ENCODE assay signal across 26 cellular contexts in the genomic region with DNA sequence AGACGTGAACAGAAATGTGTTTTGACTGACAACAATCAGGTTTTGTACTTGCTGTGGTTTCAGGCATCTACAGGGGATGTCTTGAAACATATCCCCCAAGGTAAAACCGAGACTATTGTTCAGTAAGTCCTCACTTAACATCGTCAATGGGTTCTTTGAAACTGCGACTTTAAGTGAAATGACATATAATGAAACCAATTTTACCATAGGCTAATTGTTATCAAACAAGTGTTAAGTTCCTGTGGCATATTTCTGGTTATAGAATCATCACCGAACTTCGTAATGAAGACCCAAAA. TPM values are rescaled to one million over a fixed set of nuclear protein-coding genes. Genes with fewer than 3 reads are reported as not detected.
A peak's percentile ranks its signal among the peaks of the same experiment; 100 is the strongest.
DNase-seq lines count a peak whose midpoint lies in the region; ATAC-seq, FAIRE-seq and TF ChIP-seq lines count a peak whose summit lies in the region.
"Had no signal": no experiment of that assay in that cellular context is flagged by ENCODE, and none has a peak within 500 bp of the region (broad histone marks: within the 10 kb centered on the region; RNA-seq: fewer than 3 reads in every experiment).

No MANE protein-coding gene starts in this region.

- in situ Hi-C loops in GM12878 (cut with MboI), result no loop called here

- BruUV-seq in GM12878 (replicated peaks; lab: Mats Ljungman, UMichigan), result no TSS peak

- WGBS in GM12878 (ENCODE audit: insufficient coverage, insufficient replicate concordance, low lambda C conversion rate, missing lambda C conversion rate), result 2% methylated on average over 6 of the region's 6 CpGs

- H3K4me1 ChIP-seq in CD4-positive, CD25-positive, alpha-beta regulatory T cell (ENCODE audit: control insufficient read depth, insufficient read depth, low read length, poor library complexity, severe bottlenecking), result no peaks in the 10 kb centered on the region
- H3K4me1 ChIP-seq in GM12878 (ENCODE audit: control insufficient read depth, insufficient read depth, low read length), result no peaks in the 10 kb centered on the region
- H3K4me1 ChIP-seq: pancreas had no signal

- peak; percentile 97 for FAIRE-seq in GM12878 (lab: Jason Lieb, UNC)
- FAIRE-seq: D721Med, islet of Langerhans had no signal

- peak overlapping the region; percentile 66 for H3K27ac ChIP-seq in CD4-positive, CD25-positive, alpha-beta regulatory T cell (ENCODE audit: insufficient read depth, low read length, poor library complexity, severe bottlenecking)
- H3K27ac ChIP-seq in GM12878 (ENCODE audit: control insufficient read depth, insufficient read depth), result no peak overlapping the region
- H3K27ac ChIP-seq: pancreas had no signal

- no peaks in the 10 kb centered on the region for H3K27me3 ChIP-seq in CD4-positive, CD25-positive, alpha-beta regulatory T cell (ENCODE audit: control insufficient read depth, insufficient read depth, low read length)
- no peaks in the 10 kb centered on the region for H3K27me3 ChIP-seq in GM12878 (replicated peaks in 1 of 2; ENCODE audit: control insufficient read depth in 2 of 2, insufficient read depth in 2 of 2, low read length in 1 of 2)
- H3K27me3 ChIP-seq: heart left ventricle, pancreas had no signal

- CTCF ChIA-PET in GM12878 (lab: Yijun Ruan, JAX), result interaction anchor here (0.6 to 2.3 kb wide), 5 partner anchors 12 to 305 kb away, joined by 3 to 35 read pairs (median 4); no protein-coding TSS in a partner anchor

- no peaks in the 10 kb centered on the region for H4K20me1 ChIP-seq in GM12878 (ENCODE audit: control insufficient read depth, insufficient read depth)

- peak overlapping the region; percentile 62 to 72 (median 64) for H3K27ac Mint-ChIP-seq in CD4-positive, CD25-positive, alpha-beta regulatory T cell
- H3K27ac Mint-ChIP-seq: activated T-helper 1 cell treated with anti-CD3 and anti-CD28 coated beads, Interleukin-12 subunit alpha, Interleukin-12 subunit beta, Interleukin-2, Interleukin-4 antibody, amounts not matched to agents 30 ng/mL and 10 ng/mL and 1 ng/mL, durations not matched to agents 14 hours and 24 hours and 36 hours; IgD-negative memory B cell had no signal

- TF ChIP-seq EP300 in GM12878 (IDR thresholded peaks at IDR 0.05; ENCODE audit: borderline replicate concordance in 1 of 2, control insufficient read depth in 1 of 2, low read depth in 2 of 2, low read length in 2 of 2), result no peak

- H3K9me3 Mint-ChIP-seq in CD4-positive, CD25-positive, alpha-beta regulatory T cell, result no peaks in the 10 kb centered on the region
- H3K9me3 Mint-ChIP-seq: activated T-helper 1 cell treated with anti-CD3 and anti-CD28 coated beads, Interleukin-12 subunit alpha, Interleukin-12 subunit beta, Interleukin-2, Interleukin-4 antibody, amounts not matched to agents 30 ng/mL and 10 ng/mL and 1 ng/mL, durations not matched to agents 14 hours and 24 hours and 36 hours; IgD-negative memory B cell had no signal

- no peaks in the 10 kb centered on the region for H3K9me3 ChIP-seq in CD4-positive, CD25-positive, alpha-beta regulatory T cell (ENCODE audit: control insufficient read depth in 2 of 2, low read length in 2 of 2)
- H3K9me3 ChIP-seq in GM12878 (replicated peaks; ENCODE audit: control insufficient read depth, insufficient read depth, low read length), result no peaks in the 10 kb centered on the region
- H3K9me3 ChIP-seq: heart left ventricle, pancreas had no signal

- H3K36me3 ChIP-seq in CD4-positive, CD25-positive, alpha-beta regulatory T cell (ENCODE audit: control insufficient read depth, insufficient read depth, low read length), result no peaks in the 10 kb centered on the region
- H3K36me3 ChIP-seq in GM12878 (ENCODE audit: control insufficient read depth in 2 of 2, insufficient read depth in 2 of 2, low read length in 1 of 2), result no peaks in the 10 kb centered on the region
- H3K36me3 ChIP-seq: heart left ventricle, pancreas had no signal

- peaks cover 9 to 16% (median 13%) of the 10 kb centered on the region in 4 donors for H3K4me1 Mint-ChIP-seq in CD4-positive, CD25-positive, alpha-beta regulatory T cell

- peak overlapping the region; percentile 36 to 64 (median 52) for H3K4me3 Mint-ChIP-seq in CD4-positive, CD25-positive, alpha-beta regulatory T cell
- H3K4me3 Mint-ChIP-seq: activated T-helper 1 cell treated with anti-CD3 and anti-CD28 coated beads, Interleukin-12 subunit alpha, Interleukin-12 subunit beta, Interleukin-2, Interleukin-4 antibody, amounts not matched to agents 30 ng/mL and 10 ng/mL and 1 ng/mL, durations not matched to agents 14 hours and 24 hours and 36 hours; IgD-negative memory B cell had no signal

- DNase-seq in CD4-positive, CD25-positive, alpha-beta regulatory T cell, result peak in 2 of 3 donors; percentile 40 to 57
- DNase-seq in GM12864 (ENCODE audit: low read depth), result peak; percentile 16
- DNase-seq in GM12878 (ENCODE audit: low read depth, low spot score), result peak; percentile 37
- DNase-seq in NCI-H1417 treated with DMSO at 0.1 percent for 48 hours (lab: John Stamatoyannopoulos, UW), result no peak
- DNase-seq in activated gamma-delta T cell (lab: John Stamatoyannopoulos, UW), result no peak
- DNase-seq in mucosa of gallbladder (ENCODE audit: low spot score), result no peak
- no peak for DNase-seq in HK-2 (ENCODE audit: unreplicated experiment)
- DNase-seq: activated CD4-positive, alpha-beta T cell treated with anti-CD3 and anti-CD28 coated beads for 48 hours; amniotic stem cell; caudate nucleus; effector memory CD4-positive, alpha-beta T cell; heart left ventricle; NCI-H1048; NCI-H2171; pancreas; PC-3; stimulated activated CD4-positive, alpha-beta T cell treated with anti-CD3 and anti-CD28 coated beads, Interleukin-2, amount 100 ng/mL, for 24 hours; substantia nigra had no signal

- no peaks in the 10 kb centered on the region for H3K27me3 Mint-ChIP-seq in CD4-positive, CD25-positive, alpha-beta regulatory T cell
- H3K27me3 Mint-ChIP-seq: IgD-negative memory B cell had no signal

- ATAC-seq in CD4-positive, CD25-positive, alpha-beta regulatory T cell (ENCODE audit: low read depth in 2 of 2), result peak in 1 of 2 donors; percentile 31
- ATAC-seq in GM21723 (IDR thresholded peaks at IDR 0.05; ENCODE audit: unreplicated experiment) (peak; percentile 47), GM12878 (peak; percentile 96)
- ATAC-seq: heart left ventricle, pancreas, sciatic nerve had no signal

- H3K4me2 ChIP-seq in GM12878 (ENCODE audit: control insufficient read depth, insufficient read depth), result peak overlapping the region; percentile 46; the same call in 1 of the 2 replicates

- H2AFZ ChIP-seq in GM12878 (ENCODE audit: control insufficient read depth, low read depth, low read length), result no peak overlapping the region

- H3K9ac ChIP-seq in GM12878 (ENCODE audit: control insufficient read depth, insufficient read depth, low read length), result no peak overlapping the region

- H3K36me3 Mint-ChIP-seq in CD4-positive, CD25-positive, alpha-beta regulatory T cell, result no peaks in the 10 kb centered on the region
- H3K36me3 Mint-ChIP-seq: IgD-negative memory B cell had no signal

- POLR2A ChIA-PET in GM12878 (lab: Charles Lee), result no interaction called here

- H3K79me2 ChIP-seq in GM12878 (ENCODE audit: control insufficient read depth, insufficient read depth, low read length), result no peaks in the 10 kb centered on the region

- peak overlapping the region; percentile 74 for H3K4me3 ChIP-seq in CD4-positive, CD25-positive, alpha-beta regulatory T cell (ENCODE audit: low read depth, low read length)
- H3K4me3 ChIP-seq in GM12864 (ENCODE audit: low read depth, low read length), result no peak overlapping the region
- no peak overlapping the region for H3K4me3 ChIP-seq in GM12878
- H3K4me3 ChIP-seq: heart left ventricle, pancreas had no signal

- TF ChIP-seq RAD21 in GM12878 (IDR thresholded peaks at IDR 0.05; ENCODE audit: insufficient read depth, low read depth, low read length), result no peak

- TF ChIP-seq POLR2A in GM12878 (IDR thresholded peaks at IDR 0.05; ENCODE audit: low read depth, low read length), result no peak

- SMC1A ChIA-PET in GM12878 (lab: Charles Lee; ENCODE audit: uncharacterized antibody, unreplicated experiment), result interaction anchor here (1.3 to 1.7 kb wide), 3 partner anchors 31 to 301 kb away, joined by 3 to 7 read pairs (median 3); no protein-coding TSS in a partner anchor

- RAD21 ChIA-PET in GM12878 (lab: Charles Lee; ENCODE audit: unreplicated experiment), result interaction anchor here (2.3 to 2.4 kb wide), 2 partner anchors 112 to 300 kb away, joined by 9 to 10 read pairs; no protein-coding TSS in a partner anchor

- no peak for TF ChIP-seq CTCF in GM12864 (IDR thresholded peaks at IDR 0.05; ENCODE audit: low read depth, low read length, missing control alignments)
- no peak for TF ChIP-seq CTCF in GM12878 (IDR thresholded peaks at IDR 0.05 in 2 of 3, conservative IDR thresholded peaks at IDR 0.05 in 1 of 3; ENCODE audit: control insufficient read depth in 2 of 3, extremely low read depth in 1 of 3, insufficient read depth in 1 of 3, low read depth in 3 of 3, low read length in 3 of 3)

- intact Hi-C loops in GM12878 (cut with micrococcal nuclease; ENCODE audit: unreplicated experiment), result loop anchor here (10.0 kb wide), 1 partner anchor 116 kb away; the partner anchor contains the start of genes CENPP and NOL8

RNA-seq across cellular contexts. Expression of gene OMD, which starts 16.4 kb away (rescaled TPM):
- not detected for total RNA-seq in CD4-positive, CD25-positive, alpha-beta regulatory T cell
- under 1 TPM in 1 of 4 donors, not detected in 3; 0.13 TPM for polyA plus RNA-seq in CD4-positive, CD25-positive, alpha-beta regulatory T cell
- not detected in 2 replicates for total RNA-seq in GM12878 (2013; cell fraction: nucleolus; rRNA removed)
- not detected in 2 replicates for total RNA-seq in GM12878 (2014; rRNA removed)
- total RNA-seq in GM12878 (2014; rRNA removed; fragmentation: Illumina TruSeq; extraction: Trizol), result not detected in 2 replicates
- total RNA-seq in GM12878 (2021), result not detected in 2 replicates
- polyA plus RNA-seq in GM12878 (2011; ENCODE audit: low read depth), result not detected
- polyA plus RNA-seq in GM12878 (2011; rRNA removed), result not detected in 2 replicates
- polyA plus RNA-seq in GM12878 (2011; cell fraction: cytosol; rRNA removed), result not detected in 2 replicates
- not detected in 2 replicates for polyA plus RNA-seq in GM12878 (2011; cell fraction: nucleus; rRNA removed)
- polyA plus RNA-seq in GM12878 (2012), result 0.08 TPM in 1 of 2 replicates, not detected in the other
- polyA plus RNA-seq in GM12878 (2014; fragmentation: Illumina TruSeq; extraction: Trizol), result not detected in 2 replicates
- under 1 TPM in 1 of 2 experiments, not detected in 1; 0.08 TPM for polyA plus RNA-seq in GM12878 (2014; fragmentation: Nextera tagmentation; extraction: Ambion mirVana)
- polyA plus RNA-seq in GM12878 (2014; rRNA removed), result not detected in 2 replicates
- under 1 TPM; 0.57 to 0.70 TPM for polyA plus RNA-seq in GM12878 (2016; fragmentation: Nextera tagmentation; extraction: Ambion mirVana)
- not detected in 2 replicates for polyA minus RNA-seq in GM12878 (2011; rRNA and poly(A)+ RNA removed)
- polyA minus RNA-seq in GM12878 (2011; cell fraction: cytosol; rRNA and poly(A)+ RNA removed), result not detected in 2 replicates
- polyA minus RNA-seq in GM12878 (2011; cell fraction: nucleus; rRNA and poly(A)+ RNA removed), result not detected in 2 replicates
- total RNA-seq in mucosa of gallbladder, result 4.8 TPM
- total RNA-seq: activated T-helper 1 cell treated with anti-CD3 and anti-CD28 coated beads, Interleukin-12 subunit alpha, Interleukin-12 subunit beta, Interleukin-2, Interleukin-4 antibody, amounts not matched to agents 30 ng/mL and 10 ng/mL and 1 ng/mL, durations not matched to agents 14 hours and 24 hours and 36 hours; G401; lung microvascular endothelial cell; PC-3 had no signal
- polyA plus RNA-seq: IgD-negative memory B cell had no signal

RNA-seq across cellular contexts. Expression of gene OGN, which starts 36.3 kb away (rescaled TPM):
- 0.86 TPM for total RNA-seq in CD4-positive, CD25-positive, alpha-beta regulatory T cell
- polyA plus RNA-seq in CD4-positive, CD25-positive, alpha-beta regulatory T cell, result 1 to 10 TPM in 1 of 4 donors, under 1 TPM in 3; 0.30 to 1.3 (median 0.61) TPM
- total RNA-seq in GM12878 (2013; cell fraction: nucleolus; rRNA removed), result not detected in 2 replicates
- 0.05 and 0.11 TPM in 2 replicates for total RNA-seq in GM12878 (2014; rRNA removed)
- total RNA-seq in GM12878 (2014; rRNA removed; fragmentation: Illumina TruSeq; extraction: Trizol), result not detected in 2 replicates
- total RNA-seq in GM12878 (2021), result 0.11 TPM in 1 of 2 replicates, not detected in the other
- polyA plus RNA-seq in GM12878 (2011; ENCODE audit: low read depth), result not detected
- not detected in 2 replicates for polyA plus RNA-seq in GM12878 (2011; rRNA removed)
- not detected in 2 replicates for polyA plus RNA-seq in GM12878 (2011; cell fraction: cytosol; rRNA removed)
- polyA plus RNA-seq in GM12878 (2011; cell fraction: nucleus; rRNA removed), result not detected in 2 replicates
- 0.07 and 0.42 TPM in 2 replicates for polyA plus RNA-seq in GM12878 (2012)
- 0.04 TPM in 1 of 2 replicates, not detected in the other for polyA plus RNA-seq in GM12878 (2014; fragmentation: Illumina TruSeq; extraction: Trizol)
- polyA plus RNA-seq in GM12878 (2014; fragmentation: Nextera tagmentation; extraction: Ambion mirVana), result under 1 TPM in 1 of 2 experiments, not detected in 1; 0.19 TPM
- 0.05 TPM in 1 of 2 replicates, not detected in the other for polyA plus RNA-seq in GM12878 (2014; rRNA removed)
- polyA plus RNA-seq in GM12878 (2016; fragmentation: Nextera tagmentation; extraction: Ambion mirVana), result 1 to 10 TPM; 2.1 to 2.5 TPM
- not detected in 2 replicates for polyA minus RNA-seq in GM12878 (2011; rRNA and poly(A)+ RNA removed)
- not detected in 2 replicates for polyA minus RNA-seq in GM12878 (2011; cell fraction: cytosol; rRNA and poly(A)+ RNA removed)
- polyA minus RNA-seq in GM12878 (2011; cell fraction: nucleus; rRNA and poly(A)+ RNA removed), result not detected in 2 replicates
- total RNA-seq in mucosa of gallbladder, result 154 TPM
- total RNA-seq: activated T-helper 1 cell treated with anti-CD3 and anti-CD28 coated beads, Interleukin-12 subunit alpha, Interleukin-12 subunit beta, Interleukin-2, Interleukin-4 antibody, amounts not matched to agents 30 ng/mL and 10 ng/mL and 1 ng/mL, durations not matched to agents 14 hours and 24 hours and 36 hours; G401; lung microvascular endothelial cell; PC-3 had no signal

RNA-seq across cellular contexts. Expression of gene ASPN, which starts 41.6 kb away (rescaled TPM):
- not detected for total RNA-seq in CD4-positive, CD25-positive, alpha-beta regulatory T cell
- not detected for polyA plus RNA-seq in CD4-positive, CD25-positive, alpha-beta regulatory T cell
- total RNA-seq in GM12878 (2013; cell fraction: nucleolus; rRNA removed), result not detected in 2 replicates
- not detected in 2 replicates for total RNA-seq in GM12878 (2014; rRNA removed)
- not detected in 2 replicates for total RNA-seq in GM12878 (2014; rRNA removed; fragmentation: Illumina TruSeq; extraction: Trizol)
- total RNA-seq in GM12878 (2021), result not detected in 2 replicates
- not detected for polyA plus RNA-seq in GM12878 (2011; ENCODE audit: low read depth)
- not detected in 2 replicates for polyA plus RNA-seq in GM12878 (2011; rRNA removed)
- polyA plus RNA-seq in GM12878 (2011; cell fraction: cytosol; rRNA removed), result not detected in 2 replicates
- polyA plus RNA-seq in GM12878 (2011; cell fraction: nucleus; rRNA removed), result not detected in 2 replicates
- polyA plus RNA-seq in GM12878 (2012), result not detected in 2 replicates
- not detected in 2 replicates for polyA plus RNA-seq in GM12878 (2014; fragmentation: Illumina TruSeq; extraction: Trizol)
- polyA plus RNA-seq in GM12878 (2014; fragmentation: Nextera tagmentation; extraction: Ambion mirVana), result under 1 TPM in 1 of 2 experiments, not detected in 1; 0.03 TPM
- polyA plus RNA-seq in GM12878 (2014; rRNA removed), result not detected in 2 replicates
- polyA plus RNA-seq in GM12878 (2016; fragmentation: Nextera tagmentation; extraction: Ambion mirVana), result under 1 TPM; 0.42 to 0.47 TPM
- polyA minus RNA-seq in GM12878 (2011; rRNA and poly(A)+ RNA removed), result not detected in 2 replicates
- polyA minus RNA-seq in GM12878 (2011; cell fraction: cytosol; rRNA and poly(A)+ RNA removed), result not detected in 2 replicates
- polyA minus RNA-seq in GM12878 (2011; cell fraction: nucleus; rRNA and poly(A)+ RNA removed), result not detected in 2 replicates
- total RNA-seq in mucosa of gallbladder, result 40.9 TPM
- total RNA-seq: activated T-helper 1 cell treated with anti-CD3 and anti-CD28 coated beads, Interleukin-12 subunit alpha, Interleukin-12 subunit beta, Interleukin-2, Interleukin-4 antibody, amounts not matched to agents 30 ng/mL and 10 ng/mL and 1 ng/mL, durations not matched to agents 14 hours and 24 hours and 36 hours; G401; lung microvascular endothelial cell; PC-3 had no signal
- polyA plus RNA-seq: IgD-negative memory B cell had no signal

Comparison
In these comparisons a context has a peak if more than half of its experiments do, and no peak if none do; other contexts are left out.
1. DNase-seq: peak in CD4-positive, CD25-positive, alpha-beta regulatory T cell (2 of 3), GM12864 (single experiment) and GM12878 (single experiment); none in NCI-H1417 treated with DMSO at 0.1 percent for 48 hours (single experiment), activated gamma-delta T cell (single experiment), mucosa of gallbladder (single experiment) and HK-2 (single experiment).
2. RNA of gene OGN, which starts 36.3 kb away (total RNA-seq): 154 TPM in mucosa of gallbladder (single experiment); 0.86 TPM in CD4-positive, CD25-positive, alpha-beta regulatory T cell (single experiment) and 0.05 to 0.11 TPM in GM12878; every median in the first group is over 10 times any median in the second.
3. RNA of gene ASPN, which starts 41.6 kb away (total RNA-seq): 40.9 TPM in mucosa of gallbladder (single experiment); not detected in CD4-positive, CD25-positive, alpha-beta regulatory T cell (single experiment) and not detected in GM12878; every median in the first group is over 10 times any median in the second.